19 cellular contexts compared by ENCODE assay signal in the genomic region with DNA sequence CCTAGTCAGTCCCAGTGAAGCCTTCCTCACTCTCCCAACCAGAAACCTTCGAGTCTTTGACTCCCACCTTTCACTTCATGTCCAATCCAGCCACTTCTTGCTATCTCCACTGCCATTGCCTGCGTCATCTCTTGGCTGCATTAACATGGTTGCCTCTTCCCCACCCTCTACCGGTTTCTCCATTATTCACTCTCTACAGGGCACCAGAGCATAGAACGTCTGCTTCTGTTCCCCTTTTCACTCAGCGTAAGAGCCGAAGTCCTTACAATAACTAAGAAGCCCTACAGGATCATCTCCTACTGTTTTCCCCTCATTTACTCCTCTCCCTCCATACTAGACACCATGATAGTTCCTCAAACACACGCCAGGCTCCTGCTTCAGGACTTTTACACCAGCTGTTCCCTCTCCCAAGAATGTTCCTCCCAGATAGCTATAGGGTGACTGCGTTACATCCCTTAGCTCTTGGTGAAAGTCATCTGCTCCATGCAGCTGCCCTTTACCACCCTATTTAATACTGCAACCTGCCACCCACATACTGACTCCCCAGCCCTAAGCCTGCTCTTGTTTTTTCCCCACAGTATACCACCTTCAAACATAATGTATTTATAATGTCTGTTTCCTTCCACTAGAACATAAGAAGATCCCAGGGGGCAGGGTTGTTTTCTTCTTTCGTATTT. TPM values are rescaled to one million over a fixed set of nuclear protein-coding genes. Genes with fewer than 3 reads are reported as not detected.
"Had no signal": no experiment of that assay in that cellular context is flagged by ENCODE, and none has a peak within 500 bp of the region (broad histone marks: within the 10 kb centered on the region; RNA-seq: fewer than 3 reads in every experiment).

No MANE protein-coding gene starts in this region.

- DNase-seq: activated CD4-positive, alpha-beta T cell treated with anti-CD3 and anti-CD28 coated beads for 48 hours; activated CD8-positive, alpha-beta memory T cell treated with anti-CD3 and anti-CD28 coated beads for 24 hours; activated naive CD4-positive, alpha-beta T cell treated with anti-CD3 and anti-CD28 coated beads for 36 hours; activated T-cell treated with anti-CD3 and anti-CD28 coated beads for 4 hours; cortex of kidney; effector CD8-positive, alpha-beta T cell; hypothalamus; retina; stimulated activated CD4-positive, alpha-beta T cell treated with anti-CD3 and anti-CD28 coated beads, Interleukin-4, amount 100 ng/mL, for 4 hours; T-helper 1 cell; tibial artery had no signal

- H3K9me3 Mint-ChIP-seq: activated naive CD4-positive, alpha-beta T cell treated with anti-CD3 and anti-CD28 coated beads for 36 hours; activated T-helper 17 cell treated with anti-CD3 and anti-CD28 coated beads, Interleukin-2, amount 50 U/mL, for 72 hours; brain; central memory CD8-positive, alpha-beta T cell; natural killer cell treated with Interleukin-12 subunit alpha and Interleukin-12 subunit beta and Interleukin-15 and Interleukin-18, amount 100 ng/mL, for 72 hours had no signal

- H3K27me3 ChIP-seq: tibial artery had no signal

- H3K36me3 Mint-ChIP-seq: brain; natural killer cell treated with Interleukin-12 subunit alpha and Interleukin-12 subunit beta and Interleukin-15 and Interleukin-18, amount 100 ng/mL, for 72 hours had no signal

- H3K4me3 Mint-ChIP-seq: activated naive CD4-positive, alpha-beta T cell treated with anti-CD3 and anti-CD28 coated beads for 36 hours; activated T-helper 17 cell treated with anti-CD3 and anti-CD28 coated beads, Interleukin-2, amount 50 U/mL, for 72 hours; brain; central memory CD8-positive, alpha-beta T cell; natural killer cell treated with Interleukin-12 subunit alpha and Interleukin-12 subunit beta and Interleukin-15 and Interleukin-18, amount 100 ng/mL, for 72 hours had no signal

- ATAC-seq: activated T-helper 17 cell treated with anti-CD3 and anti-CD28 coated beads, Interleukin-2, amount 50 U/mL, for 72 hours; natural killer cell treated with Interleukin-12 subunit alpha and Interleukin-12 subunit beta and Interleukin-15 and Interleukin-18, amount 100 ng/mL, for 72 hours had no signal

- H3K36me3 ChIP-seq: tibial artery had no signal

- H3K27ac Mint-ChIP-seq: activated naive CD4-positive, alpha-beta T cell treated with anti-CD3 and anti-CD28 coated beads for 36 hours; activated T-helper 17 cell treated with anti-CD3 and anti-CD28 coated beads, Interleukin-2, amount 50 U/mL, for 72 hours; brain; natural killer cell treated with Interleukin-12 subunit alpha and Interleukin-12 subunit beta and Interleukin-15 and Interleukin-18, amount 100 ng/mL, for 72 hours had no signal

- H3K4me1 Mint-ChIP-seq: activated T-helper 17 cell treated with anti-CD3 and anti-CD28 coated beads, Interleukin-2, amount 50 U/mL, for 72 hours; central memory CD8-positive, alpha-beta T cell had no signal

- H3K4me3 ChIP-seq: lung, tibial artery had no signal

- H3K9me3 ChIP-seq: tibial artery had no signal

RNA-seq across cellular contexts. Expression of a gene that starts 32.5 kb away (rescaled TPM):
- total RNA-seq: epithelial cell of proximal tubule, glomerular endothelial cell, osteocyte had no signal
